Comparison of ENCODE assay signal across 16 cellular contexts in genomic region chr11:108241370-108242037, GRCh38. TPM values are rescaled to one million over a fixed set of nuclear protein-coding genes. Genes with fewer than 3 reads are reported as not detected.
A peak's percentile ranks its signal among the peaks of the same experiment; 100 is the strongest.
DNase-seq lines count a peak whose midpoint lies in the region; ATAC-seq and TF ChIP-seq lines count a peak whose summit lies in the region.
"Had no signal": no experiment of that assay in that cellular context is flagged by ENCODE, and none has a peak within 500 bp of the region (broad histone marks: within the 10 kb centered on the region; RNA-seq: fewer than 3 reads in every experiment).

No MANE protein-coding gene starts in this region.

- peak overlapping the region; percentile 46 for H3K27ac Mint-ChIP-seq in activated CD4-positive, alpha-beta memory T cell treated with anti-CD3 and anti-CD28 coated beads for 36 hours
- no peak overlapping the region for H3K27ac Mint-ChIP-seq in activated CD4-positive, alpha-beta memory T cell treated with anti-CD3 and anti-CD28 coated beads, Interleukin-2, amount 10 ng/mL, durations not matched to agents 7 days and 5 days
- H3K27ac Mint-ChIP-seq in T-cell, result peak overlapping the region; percentile 86 to 91
- H3K27ac Mint-ChIP-seq in activated naive CD4-positive, alpha-beta T cell treated with anti-CD3 and anti-CD28 coated beads, Interleukin-2, amount 50 U/mL, for 72 hours, result peak overlapping the region; percentile 82 to 85

- 71 to 91% (median 89%) methylated on average over 4 of the region's 4 CpGs for WGBS in stomach, 5 donors

- H3K27ac ChIP-seq in stomach, result no peak overlapping the region
- H3K27ac ChIP-seq: C4-2B, neutrophil, right atrium auricular region, SJCRH30 had no signal

- H3K4me1 Mint-ChIP-seq in activated CD4-positive, alpha-beta memory T cell treated with anti-CD3 and anti-CD28 coated beads for 36 hours (ENCODE audit: low read depth), result peaks cover 79% of the 10 kb centered on the region
- peaks cover 56% of the 10 kb centered on the region for H3K4me1 Mint-ChIP-seq in activated CD4-positive, alpha-beta memory T cell treated with anti-CD3 and anti-CD28 coated beads, Interleukin-2, amount 10 ng/mL, durations not matched to agents 7 days and 5 days
- peaks cover 84 to 91% (median 87%) of the 10 kb centered on the region in 3 donors for H3K4me1 Mint-ChIP-seq in T-cell

- DNase-seq in activated CD4-positive, alpha-beta memory T cell treated with anti-CD3 and anti-CD28 coated beads for 36 hours, result peak; percentile 63
- DNase-seq in activated CD4-positive, alpha-beta memory T cell treated with anti-CD3 and anti-CD28 coated beads, Interleukin-2, amount 10 ng/mL, durations not matched to agents 7 days and 5 days, result no peak
- peak in 1 of 34 experiments; percentile 27 for DNase-seq in T-cell
- DNase-seq in activated naive CD4-positive, alpha-beta T cell treated with anti-CD3 and anti-CD28 coated beads, Interleukin-2, amount 50 U/mL, for 72 hours (ENCODE audit: low spot score in 2 of 2), result no peak
- peak; percentile 47 for DNase-seq in stimulated activated CD4-positive, alpha-beta T cell treated with anti-CD3 and anti-CD28 coated beads, Interleukin-4, amount 100 ng/mL, for 1 hour
- DNase-seq in stomach, result no peak
- no peak for DNase-seq in NCI-H774 (lab: John Stamatoyannopoulos, UW)
- DNase-seq in HuH-7.5 (ENCODE audit: low spot score), result no peak
- DNase-seq: midbrain, MV-4-11, NCI-H2081, NCI-H524 treated with DMSO at 0.1 percent for 48 hours, SJCRH30 had no signal

- peak in 1 of 4 experiments; percentile 30 for ATAC-seq in T-cell (replicated peaks in 1 of 4)
- ATAC-seq in activated naive CD4-positive, alpha-beta T cell treated with anti-CD3 and anti-CD28 coated beads, Interleukin-2, amount 50 U/mL, for 72 hours, result peak; percentile 72 to 82

- H3K36me3 ChIP-seq in stomach, result peaks cover 3 to 74% (median 52%) of the 10 kb centered on the region in 4 donors

- H3K9me3 Mint-ChIP-seq in activated CD4-positive, alpha-beta memory T cell treated with anti-CD3 and anti-CD28 coated beads for 36 hours, result no peaks in the 10 kb centered on the region
- H3K9me3 Mint-ChIP-seq in activated CD4-positive, alpha-beta memory T cell treated with anti-CD3 and anti-CD28 coated beads, Interleukin-2, amount 10 ng/mL, durations not matched to agents 7 days and 5 days, result peaks cover 2% of the 10 kb centered on the region
- no peaks in the 10 kb centered on the region for H3K9me3 Mint-ChIP-seq in T-cell
- H3K9me3 Mint-ChIP-seq in activated naive CD4-positive, alpha-beta T cell treated with anti-CD3 and anti-CD28 coated beads, Interleukin-2, amount 50 U/mL, for 72 hours, result no peaks in the 10 kb centered on the region

- H3K4me3 ChIP-seq in stomach, result no peak overlapping the region
- H3K4me3 ChIP-seq: right atrium auricular region, SJCRH30 had no signal

- no peak for TF ChIP-seq EP300 in stomach (IDR thresholded peaks at IDR 0.05)

- POLR2A ChIA-PET in activated CD4-positive, alpha-beta memory T cell treated with anti-CD3 and anti-CD28 coated beads for 36 hours (lab: Charles Lee), result interaction anchor here (0.7 to 4.1 kb wide), 3 partner anchors 18 to 230 kb away, joined by 3 to 41 read pairs (median 5); partner anchors contain the start of genes ATM and NPAT
- POLR2A ChIA-PET in activated CD4-positive, alpha-beta memory T cell treated with anti-CD3 and anti-CD28 coated beads, Interleukin-2, amount 10 ng/mL, durations not matched to agents 7 days and 5 days (lab: Charles Lee), result interaction anchor here (8.0 kb wide), 1 partner anchor 16 kb away, joined by 337 read pairs; the partner anchor contains the start of genes ATM and NPAT
- POLR2A ChIA-PET in T-cell (lab: Charles Lee), result interaction anchor here (0.6 to 0.9 kb wide), 3 partner anchors 10 to 15 kb away, joined by 3 to 7 read pairs (median 4); no protein-coding TSS in a partner anchor

- intact Hi-C loops in activated CD4-positive, alpha-beta memory T cell treated with anti-CD3 and anti-CD28 coated beads for 36 hours (cut with micrococcal nuclease), result loop anchor here (1.0 to 5.0 kb wide), 6 partner anchors 8 to 256 kb away; partner anchors contain the start of genes C11orf65 and POGLUT3
- intact Hi-C loops in stomach (cut with DNase I; ENCODE audit: low total_unique reads), result no loop called here

- no peaks in the 10 kb centered on the region for H3K4me1 ChIP-seq in stomach
- H3K4me1 ChIP-seq: right atrium auricular region, SJCRH30 had no signal

- H3K27me3 ChIP-seq in stomach, result no peaks in the 10 kb centered on the region
- H3K27me3 ChIP-seq: neutrophil, right atrium auricular region, SJCRH30 had no signal

- no peaks in the 10 kb centered on the region for H3K9me3 ChIP-seq in stomach
- H3K9me3 ChIP-seq: neutrophil, right atrium auricular region, SJCRH30 had no signal

- CTCF ChIA-PET in activated CD4-positive, alpha-beta memory T cell treated with anti-CD3 and anti-CD28 coated beads for 36 hours (lab: Charles Lee), result interaction anchor here (1.0 to 1.9 kb wide), 3 partner anchors 9 to 19 kb away, joined by 3 to 12 read pairs (median 3); partner anchors contain the start of genes ATM and NPAT
- CTCF ChIA-PET in activated CD4-positive, alpha-beta memory T cell treated with anti-CD3 and anti-CD28 coated beads, Interleukin-2, amount 10 ng/mL, durations not matched to agents 7 days and 5 days (lab: Charles Lee), result interaction anchor here (1.0 to 1.4 kb wide), 2 partner anchors 11 to 233 kb away, joined by 3 to 6 read pairs; partner anchors contain the start of gene CUL5
- CTCF ChIA-PET in T-cell (lab: Charles Lee), result interaction anchor here in 1 of 2 donors (0.6 to 2.1 kb wide), 5 partner anchors 8 to 352 kb away, joined by 3 to 17 read pairs (median 5); partner anchors contain the start of genes ATM and NPAT

- no peak for TF ChIP-seq POLR2A in stomach (IDR thresholded peaks at IDR 0.05)

- TF ChIP-seq CTCF in stomach (IDR thresholded peaks at IDR 0.05), result no peak

- no peaks in the 10 kb centered on the region for H3K27me3 Mint-ChIP-seq in activated CD4-positive, alpha-beta memory T cell treated with anti-CD3 and anti-CD28 coated beads for 36 hours
- no peaks in the 10 kb centered on the region for H3K27me3 Mint-ChIP-seq in activated CD4-positive, alpha-beta memory T cell treated with anti-CD3 and anti-CD28 coated beads, Interleukin-2, amount 10 ng/mL, durations not matched to agents 7 days and 5 days
- no peaks in the 10 kb centered on the region for H3K27me3 Mint-ChIP-seq in T-cell

- H3K36me3 Mint-ChIP-seq in activated CD4-positive, alpha-beta memory T cell treated with anti-CD3 and anti-CD28 coated beads for 36 hours, result peaks cover 7% of the 10 kb centered on the region
- peaks cover 67% of the 10 kb centered on the region for H3K36me3 Mint-ChIP-seq in activated CD4-positive, alpha-beta memory T cell treated with anti-CD3 and anti-CD28 coated beads, Interleukin-2, amount 10 ng/mL, durations not matched to agents 7 days and 5 days (ENCODE audit: low read depth)
- peaks cover 50% of the 10 kb centered on the region for H3K36me3 Mint-ChIP-seq in T-cell
- peaks cover 10 to 14% of the 10 kb centered on the region in 2 donors for H3K36me3 Mint-ChIP-seq in activated naive CD4-positive, alpha-beta T cell treated with anti-CD3 and anti-CD28 coated beads, Interleukin-2, amount 50 U/mL, for 72 hours

- H3K4me3 Mint-ChIP-seq in activated CD4-positive, alpha-beta memory T cell treated with anti-CD3 and anti-CD28 coated beads for 36 hours, result peak overlapping the region; percentile 41
- no peak overlapping the region for H3K4me3 Mint-ChIP-seq in activated CD4-positive, alpha-beta memory T cell treated with anti-CD3 and anti-CD28 coated beads, Interleukin-2, amount 10 ng/mL, durations not matched to agents 7 days and 5 days
- H3K4me3 Mint-ChIP-seq in T-cell, result peak overlapping the region in 1 of 3 donors; percentile 60

RNA-seq across cellular contexts. Expression of gene ATM, which starts 18.6 kb away (rescaled TPM):
- total RNA-seq in activated CD4-positive, alpha-beta memory T cell treated with anti-CD3 and anti-CD28 coated beads for 36 hours, result 10 to 100 TPM; 31.3 to 31.6 TPM
- total RNA-seq in activated CD4-positive, alpha-beta memory T cell treated with anti-CD3 and anti-CD28 coated beads, Interleukin-2, amount 10 ng/mL, durations not matched to agents 7 days and 5 days, result 100 to 1,000 TPM; 130 to 144 TPM
- 100 to 1,000 TPM; 376 to 547 (median 410) TPM for total RNA-seq in T-cell
- 10 to 100 TPM; 36.4 to 81.3 TPM for total RNA-seq in activated naive CD4-positive, alpha-beta T cell treated with anti-CD3 and anti-CD28 coated beads, Interleukin-2, amount 50 U/mL, for 72 hours
- total RNA-seq in stomach, result 100 to 1,000 TPM; 110 to 518 (median 124) TPM
- 10 to 100 TPM in 1 of 3 donors, 1 to 10 TPM in 2; 3.1 to 11.3 (median 9.0) TPM for polyA plus RNA-seq in stomach

RNA-seq across cellular contexts. Expression of gene NPAT, which starts 19.1 kb away (rescaled TPM):
- 10 to 100 TPM; 28.7 to 29.2 TPM for total RNA-seq in activated CD4-positive, alpha-beta memory T cell treated with anti-CD3 and anti-CD28 coated beads for 36 hours
- 10 to 100 TPM; 36.1 to 40.9 TPM for total RNA-seq in activated CD4-positive, alpha-beta memory T cell treated with anti-CD3 and anti-CD28 coated beads, Interleukin-2, amount 10 ng/mL, durations not matched to agents 7 days and 5 days
- total RNA-seq in T-cell (10 to 100 TPM; 46.9 to 54.1 (median 49.1) TPM), stomach (10 to 100 TPM in 4 of 5 donors, 1 to 10 TPM in 1; 4.6 to 36.6 (median 19.0) TPM)
- total RNA-seq in activated naive CD4-positive, alpha-beta T cell treated with anti-CD3 and anti-CD28 coated beads, Interleukin-2, amount 50 U/mL, for 72 hours, result 10 to 100 TPM; 27.4 to 52.9 TPM
- 1 to 10 TPM; 2.1 to 3.5 (median 2.1) TPM for polyA plus RNA-seq in stomach

Comparison
In these comparisons a context has a peak if more than half of its experiments do, and no peak if none do; other contexts are left out.
1. DNase-seq: peak in activated CD4-positive, alpha-beta memory T cell treated with anti-CD3 and anti-CD28 coated beads for 36 hours (single experiment) and stimulated activated CD4-positive, alpha-beta T cell treated with anti-CD3 and anti-CD28 coated beads, Interleukin-4, amount 100 ng/mL, for 1 hour (single experiment); none in activated CD4-positive, alpha-beta memory T cell treated with anti-CD3 and anti-CD28 coated beads, Interleukin-2, amount 10 ng/mL, durations not matched to agents 7 days and 5 days (single experiment), activated naive CD4-positive, alpha-beta T cell treated with anti-CD3 and anti-CD28 coated beads, Interleukin-2, amount 50 U/mL, for 72 hours (0 of 2), stomach (single experiment), NCI-H774 (single experiment) and HuH-7.5 (single experiment).